Comparison of ENCODE assay signal across 9 cellular contexts in genomic region chr22:23256986-23257888, GRCh38.
DNase-seq lines count a peak whose midpoint lies in the region; ATAC-seq and TF ChIP-seq lines count a peak whose summit lies in the region.
"Had no signal": no experiment of that assay in that cellular context is flagged by ENCODE, and none has a peak within 500 bp of the region (broad histone marks: within the 10 kb centered on the region; RNA-seq: fewer than 3 reads in every experiment).

No MANE protein-coding gene starts in this region.

- H3K27me3 Mint-ChIP-seq in activated CD4-positive, alpha-beta memory T cell treated with anti-CD3 and anti-CD28 coated beads for 36 hours, result no peaks in the 10 kb centered on the region

- 81% methylated on average over 18 of the region's 19 CpGs for WGBS in mesenchymal stem cell

- H3K27ac Mint-ChIP-seq in activated CD4-positive, alpha-beta memory T cell treated with anti-CD3 and anti-CD28 coated beads for 36 hours, result peak overlapping the region; percentile 40

- H3K4me3 ChIP-seq in epithelial cell of esophagus (ENCODE audit: low read length), result no peak overlapping the region
- H3K4me3 ChIP-seq in mesenchymal stem cell (ENCODE audit: insufficient read depth in 1 of 2, low read depth in 1 of 2, low read length in 2 of 2), result no peak overlapping the region
- H3K4me3 ChIP-seq in tibial artery, result peak overlapping the region in 1 of 2 donors; percentile 3
- H3K4me3 ChIP-seq: SJSA1 had no signal

- intact Hi-C loops in activated CD4-positive, alpha-beta memory T cell treated with anti-CD3 and anti-CD28 coated beads for 36 hours (cut with micrococcal nuclease), result no loop called here
- intact Hi-C loops in tibial artery (cut with DNase I; ENCODE audit: low total_unique reads), result no loop called here

- no peak overlapping the region for H3K14ac ChIP-seq in mesenchymal stem cell (ENCODE audit: low read length in 2 of 2)

- H3K4me1 Mint-ChIP-seq in activated CD4-positive, alpha-beta memory T cell treated with anti-CD3 and anti-CD28 coated beads for 36 hours (ENCODE audit: low read depth), result peaks cover 10% of the 10 kb centered on the region

- H2BK5ac ChIP-seq in mesenchymal stem cell (ENCODE audit: low read depth, low read length, poor library complexity, severe bottlenecking), result no peak overlapping the region

- peaks cover 8% of the 10 kb centered on the region for H3K36me3 Mint-ChIP-seq in activated CD4-positive, alpha-beta memory T cell treated with anti-CD3 and anti-CD28 coated beads for 36 hours

- H2AFZ ChIP-seq in mesenchymal stem cell (ENCODE audit: low read depth, low read length), result no peak overlapping the region

- no peak overlapping the region for H3K23ac ChIP-seq in mesenchymal stem cell (ENCODE audit: low read length in 2 of 2)

- ATAC-seq in GM19035 (IDR thresholded peaks at IDR 0.05; ENCODE audit: unreplicated experiment), result no peak

- H3K18ac ChIP-seq in mesenchymal stem cell (ENCODE audit: low read depth in 1 of 2, low read length in 2 of 2), result no peak overlapping the region

- H3K27me3 ChIP-seq in mesenchymal stem cell (ENCODE audit: control insufficient read depth in 1 of 2, insufficient read depth in 1 of 2, low read length in 2 of 2) (no peaks in the 10 kb centered on the region), tibial artery (no peaks in the 10 kb centered on the region)
- H3K27me3 ChIP-seq: SJSA1 had no signal

- H3K4me2 ChIP-seq in mesenchymal stem cell (ENCODE audit: low read length, poor library complexity, severe bottlenecking), result no peak overlapping the region

- H3K4me3 Mint-ChIP-seq in activated CD4-positive, alpha-beta memory T cell treated with anti-CD3 and anti-CD28 coated beads for 36 hours, result no peak overlapping the region

- no peak overlapping the region for H2BK15ac ChIP-seq in mesenchymal stem cell (ENCODE audit: low read depth, poor library complexity, severe bottlenecking)

- H3K79me1 ChIP-seq in mesenchymal stem cell (replicated peaks; ENCODE audit: low read length, poor library complexity, severe bottlenecking), result peaks cover 39% of the 10 kb centered on the region

- H3K9me3 Mint-ChIP-seq in activated CD4-positive, alpha-beta memory T cell treated with anti-CD3 and anti-CD28 coated beads for 36 hours, result no peaks in the 10 kb centered on the region

- POLR2A ChIA-PET in activated CD4-positive, alpha-beta memory T cell treated with anti-CD3 and anti-CD28 coated beads for 36 hours (lab: Charles Lee), result no interaction called here

- no peak overlapping the region for H2BK120ac ChIP-seq in mesenchymal stem cell (ENCODE audit: low read depth, low read length)

- peak overlapping the region; percentile 33 for H3K9ac ChIP-seq in mesenchymal stem cell (ENCODE audit: low read length)

- H3K4ac ChIP-seq in mesenchymal stem cell (ENCODE audit: low read depth in 1 of 2, low read length in 2 of 2), result no peak overlapping the region

- peaks cover 5% of the 10 kb centered on the region for H3K4me1 ChIP-seq in mesenchymal stem cell (ENCODE audit: control insufficient read depth, insufficient read depth, low read depth, low read length)
- peaks cover 0 to 45% (median 35%) of the 10 kb centered on the region in 4 donors for H3K4me1 ChIP-seq in tibial artery
- H3K4me1 ChIP-seq: SJSA1 had no signal

- H2BK12ac ChIP-seq in mesenchymal stem cell (ENCODE audit: low read length in 2 of 2), result no peak overlapping the region

- TF ChIP-seq CTCF in epithelial cell of esophagus (IDR thresholded peaks at IDR 0.05; ENCODE audit: insufficient read depth, low read depth, low read length, missing control alignments) (no peak), tibial artery (IDR thresholded peaks at IDR 0.05) (peak in 1 of 2 experiments; percentile 4)

- peak overlapping the region; percentile 58 for H4K91ac ChIP-seq in mesenchymal stem cell (ENCODE audit: low read length)

- DNase-seq in activated CD4-positive, alpha-beta memory T cell treated with anti-CD3 and anti-CD28 coated beads for 36 hours, result no peak
- DNase-seq in epithelial cell of esophagus (ENCODE audit: low read depth) (peak; percentile 61), mesenchymal stem cell (peak; percentile 22), tibial artery (peak; percentile 85 to 93), medulla oblongata (ENCODE audit: extremely low spot score) (no peak), NCI-H510A treated with DMSO at 0.1 percent for 48 hours (lab: John Stamatoyannopoulos, UW) (no peak), SW480 (ENCODE audit: low spot score) (no peak)

- H4K8ac ChIP-seq in mesenchymal stem cell (ENCODE audit: low read length), result peak overlapping the region; percentile 33

- CTCF ChIA-PET in activated CD4-positive, alpha-beta memory T cell treated with anti-CD3 and anti-CD28 coated beads for 36 hours (lab: Charles Lee), result no interaction called here

- H3K36me3 ChIP-seq in mesenchymal stem cell (ENCODE audit: control insufficient read depth in 1 of 2, insufficient read depth in 2 of 2, low read depth in 1 of 2, low read length in 2 of 2) (peaks cover 40 to 67% of the 10 kb centered on the region in 2 experiments), tibial artery (peaks cover 17 to 43% (median 33%) of the 10 kb centered on the region in 3 donors)

- H2AK5ac ChIP-seq in mesenchymal stem cell (ENCODE audit: low read length, severe bottlenecking), result no peak overlapping the region

- H3K9me3 ChIP-seq in mesenchymal stem cell (ENCODE audit: control insufficient read depth, low read length) (no peaks in the 10 kb centered on the region), tibial artery (no peaks in the 10 kb centered on the region)
- H3K9me3 ChIP-seq: SJSA1 had no signal

- H3K27ac ChIP-seq in mesenchymal stem cell (ENCODE audit: low read length, poor library complexity, severe bottlenecking) (no peak overlapping the region), tibial artery (peak overlapping the region; percentile 81 to 88)
- H3K27ac ChIP-seq: SJSA1 had no signal

Comparison
In these comparisons a context has a peak if more than half of its experiments do, and no peak if none do; other contexts are left out.
1. DNase-seq: peak in epithelial cell of esophagus (single experiment), mesenchymal stem cell (single experiment) and tibial artery (2 of 2); none in activated CD4-positive, alpha-beta memory T cell treated with anti-CD3 and anti-CD28 coated beads for 36 hours (single experiment), medulla oblongata (single experiment), NCI-H510A treated with DMSO at 0.1 percent for 48 hours (single experiment) and SW480 (single experiment).